In genomic region chr14:90398315-90398811, GRCh38 we compare ENCODE assay signal across 8 cellular contexts. TPM values are rescaled to one million over a fixed set of nuclear protein-coding genes. Genes with fewer than 3 reads are reported as not detected.
DNase-seq lines count a peak whose midpoint lies in the region; ATAC-seq and FAIRE-seq lines count a peak whose summit lies in the region.

No MANE protein-coding gene starts in this region.

- H3K27ac ChIP-seq in esophagus (ENCODE audit: low read depth in 2 of 2, low read length in 1 of 2) (peak overlapping the region; percentile 95 to 97), temporal lobe (ENCODE audit: low read depth, low read length) (peak overlapping the region; percentile 73)

- peaks cover 40 to 47% of the 10 kb centered on the region in 2 donors for H3K4me1 Mint-ChIP-seq in natural killer cell treated with Interleukin-12 subunit alpha and Interleukin-12 subunit beta and Interleukin-15 and Interleukin-18, amount 100 ng/mL, for 72 hours (ENCODE audit: low read depth in 2 of 2)

- peaks cover 6 to 14% of the 10 kb centered on the region in 2 donors for H3K36me3 ChIP-seq in esophagus (ENCODE audit: control insufficient read depth in 2 of 2, insufficient read depth in 2 of 2, low read length in 1 of 2)

- H3K4me3 ChIP-seq in esophagus (ENCODE audit: low read depth in 1 of 2, low read length in 2 of 2) = peak overlapping the region; percentile 91 to 99

- no peaks in the 10 kb centered on the region for H3K9me3 ChIP-seq in esophagus (ENCODE audit: control insufficient read depth in 2 of 2, insufficient read depth in 1 of 2, low read depth in 1 of 2, low read length in 1 of 2)

- DNase-seq in GM18507 (ENCODE audit: extremely low spot score, insufficient read length, low read depth) (peak; percentile 9), NCI-H748 (lab: John Stamatoyannopoulos, UW; ENCODE audit: unreplicated experiment) (peak; percentile 79), inferior parietal cortex (ENCODE audit: extremely low spot score) (no peak)
- peak; percentile 80 for DNase-seq in activated CD8-positive, alpha-beta memory T cell treated with anti-CD3 and anti-CD28 coated beads, Interleukin-2, amount 50 U/mL, for 48 hours
- DNase-seq in natural killer cell treated with Interleukin-12 subunit alpha and Interleukin-12 subunit beta and Interleukin-15 and Interleukin-18, amount 100 ng/mL, for 72 hours (ENCODE audit: low spot score) = peak; percentile 76

- H3K27ac Mint-ChIP-seq in natural killer cell treated with Interleukin-12 subunit alpha and Interleukin-12 subunit beta and Interleukin-15 and Interleukin-18, amount 100 ng/mL, for 72 hours = peak overlapping the region; percentile 88 to 96

- no peaks in the 10 kb centered on the region for H3K9me3 Mint-ChIP-seq in natural killer cell treated with Interleukin-12 subunit alpha and Interleukin-12 subunit beta and Interleukin-15 and Interleukin-18, amount 100 ng/mL, for 72 hours

- FAIRE-seq in GM18507 (lab: Jason Lieb, UNC) = peak; percentile 44

- H3K4me3 Mint-ChIP-seq in natural killer cell treated with Interleukin-12 subunit alpha and Interleukin-12 subunit beta and Interleukin-15 and Interleukin-18, amount 100 ng/mL, for 72 hours = peak overlapping the region; percentile 89

- H3K36me3 Mint-ChIP-seq in natural killer cell treated with Interleukin-12 subunit alpha and Interleukin-12 subunit beta and Interleukin-15 and Interleukin-18, amount 100 ng/mL, for 72 hours = peaks cover 34% of the 10 kb centered on the region

- 1 to 2% methylated on average over 27 to 35 of the region's 35 CpGs for WGBS in esophagus, 2 donors

- H3K27me3 Mint-ChIP-seq in natural killer cell treated with Interleukin-12 subunit alpha and Interleukin-12 subunit beta and Interleukin-15 and Interleukin-18, amount 100 ng/mL, for 72 hours = no peaks in the 10 kb centered on the region

- H3K27me3 ChIP-seq in esophagus (ENCODE audit: control insufficient read depth in 1 of 2, insufficient read depth in 2 of 2, low read length in 2 of 2) = no peaks in the 10 kb centered on the region

- H3K4me1 ChIP-seq in esophagus (ENCODE audit: control insufficient read depth in 2 of 2, insufficient read depth in 2 of 2, low read length in 1 of 2) = peaks cover 0 to 2% of the 10 kb centered on the region in 2 donors

- ATAC-seq in HG02840 (IDR thresholded peaks at IDR 0.05; ENCODE audit: low FRiP score, unreplicated experiment) = peak; percentile 12
- peak; percentile 11 to 47 for ATAC-seq in natural killer cell treated with Interleukin-12 subunit alpha and Interleukin-12 subunit beta and Interleukin-15 and Interleukin-18, amount 100 ng/mL, for 72 hours

RNA-seq across cellular contexts. Expression of gene CALM1, which starts 1.5 kb away (rescaled TPM):
- 100 to 1,000 TPM; 487 to 518 TPM for polyA plus RNA-seq in esophagus
- total RNA-seq in natural killer cell treated with Interleukin-12 subunit alpha and Interleukin-12 subunit beta and Interleukin-15 and Interleukin-18, amount 100 ng/mL, for 72 hours = 100 to 1,000 TPM; 521 to 669 TPM
- 848 TPM for total RNA-seq in temporal lobe
